Comparison of ENCODE assay signal across 1 cellular context in the genomic region with DNA sequence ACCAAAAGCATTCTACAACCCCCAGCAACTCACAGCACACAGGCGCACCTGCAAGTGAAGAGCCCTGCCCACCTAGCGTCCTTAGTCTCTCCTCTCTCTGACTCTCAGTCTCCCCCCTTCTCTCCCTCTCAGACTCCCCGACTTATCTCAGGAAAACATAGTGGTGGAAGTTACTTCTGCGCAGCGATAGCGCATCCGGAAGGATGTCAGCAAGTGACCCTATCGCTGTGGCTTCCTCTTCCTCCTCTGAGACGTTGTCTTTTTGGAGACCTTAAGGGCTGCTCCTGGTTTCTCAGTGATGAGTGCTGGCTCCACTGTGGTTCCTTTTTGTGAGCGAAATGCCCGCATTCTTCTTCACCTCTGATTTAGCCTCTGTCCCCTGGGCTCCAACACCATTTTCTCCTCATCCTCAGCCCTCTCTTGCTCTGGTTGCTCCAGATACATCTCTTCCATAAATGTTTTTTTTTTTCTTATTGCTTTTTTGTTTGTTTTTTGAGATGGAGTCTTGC.
TF ChIP-seq lines count a peak whose summit lies in the region.

No MANE protein-coding gene starts in this region.

TF ChIP-seq in K562, 482 proteins besides CTCF, POLR2A, EP300 and RAD21 (continued from another document and continues in another):
- TF ChIP-seq GATAD2B (IDR thresholded peaks at IDR 0.05; ENCODE audit: borderline replicate concordance): peak; percentile 38; the same call in 1 of the 2 replicates
- TF ChIP-seq, protein P1, sequence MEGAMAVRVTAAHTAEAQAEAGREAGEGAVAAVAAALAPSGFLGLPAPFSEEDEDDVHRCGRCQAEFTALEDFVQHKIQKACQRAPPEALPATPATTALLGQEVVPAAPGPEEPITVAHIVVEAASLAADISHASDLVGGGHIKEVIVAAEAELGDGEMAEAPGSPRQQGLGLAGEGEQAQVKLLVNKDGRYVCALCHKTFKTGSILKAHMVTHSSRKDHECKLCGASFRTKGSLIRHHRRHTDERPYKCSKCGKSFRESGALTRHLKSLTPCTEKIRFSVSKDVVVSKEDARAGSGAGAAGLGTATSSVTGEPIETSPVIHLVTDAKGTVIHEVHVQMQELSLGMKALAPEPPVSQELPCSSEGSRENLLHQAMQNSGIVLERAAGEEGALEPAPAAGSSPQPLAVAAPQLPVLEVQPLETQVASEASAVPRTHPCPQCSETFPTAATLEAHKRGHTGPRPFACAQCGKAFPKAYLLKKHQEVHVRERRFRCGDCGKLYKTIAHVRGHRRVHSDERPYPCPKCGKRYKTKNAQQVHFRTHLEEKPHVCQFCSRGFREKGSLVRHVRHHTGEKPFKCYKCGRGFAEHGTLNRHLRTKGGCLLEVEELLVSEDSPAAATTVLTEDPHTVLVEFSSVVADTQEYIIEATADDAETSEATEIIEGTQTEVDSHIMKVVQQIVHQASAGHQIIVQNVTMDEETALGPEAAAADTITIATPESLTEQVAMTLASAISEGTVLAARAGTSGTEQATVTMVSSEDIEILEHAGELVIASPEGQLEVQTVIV (CRISPR knock-in tag; IDR thresholded peaks at IDR 0.05; ENCODE audit: borderline replicate concordance): no peak
- TF ChIP-seq HDGF (IDR thresholded peaks at IDR 0.05): no peak
- TF ChIP-seq, protein P2, sequence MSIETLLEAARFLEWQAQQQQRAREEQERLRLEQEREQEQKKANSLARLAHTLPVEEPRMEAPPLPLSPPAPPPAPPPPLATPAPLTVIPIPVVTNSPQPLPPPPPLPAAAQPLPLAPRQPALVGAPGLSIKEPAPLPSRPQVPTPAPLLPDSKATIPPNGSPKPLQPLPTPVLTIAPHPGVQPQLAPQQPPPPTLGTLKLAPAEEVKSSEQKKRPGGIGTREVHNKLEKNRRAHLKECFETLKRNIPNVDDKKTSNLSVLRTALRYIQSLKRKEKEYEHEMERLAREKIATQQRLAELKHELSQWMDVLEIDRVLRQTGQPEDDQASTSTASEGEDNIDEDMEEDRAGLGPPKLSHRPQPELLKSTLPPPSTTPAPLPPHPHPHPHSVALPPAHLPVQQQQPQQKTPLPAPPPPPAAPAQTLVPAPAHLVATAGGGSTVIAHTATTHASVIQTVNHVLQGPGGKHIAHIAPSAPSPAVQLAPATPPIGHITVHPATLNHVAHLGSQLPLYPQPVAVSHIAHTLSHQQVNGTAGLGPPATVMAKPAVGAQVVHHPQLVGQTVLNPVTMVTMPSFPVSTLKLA (conservative IDR thresholded peaks at IDR 0.05): peak in 1 of 2 experiments; percentile 70; a peak in 2 of 4 replicates
- TF ChIP-seq ZNF184 (CRISPR knock-in tag; IDR thresholded peaks at IDR 0.05): no peak
- no peak for TF ChIP-seq ZNF75A (CRISPR knock-in tag; IDR thresholded peaks at IDR 0.05)
- TF ChIP-seq CHD1 (IDR thresholded peaks at IDR 0.05; ENCODE audit: low read length): no peak
- no peak for TF ChIP-seq STAT5B (CRISPR knock-in tag; IDR thresholded peaks at IDR 0.05)
- TF ChIP-seq TOE1 (IDR thresholded peaks at IDR 0.05; ENCODE audit: borderline replicate concordance): peak; percentile 52; the same call in 1 of the 2 replicates
- no peak for TF ChIP-seq TOE1 (CRISPR knock-in tag; IDR thresholded peaks at IDR 0.05; ENCODE audit: borderline replicate concordance, low read depth)
- TF ChIP-seq, protein P3, sequence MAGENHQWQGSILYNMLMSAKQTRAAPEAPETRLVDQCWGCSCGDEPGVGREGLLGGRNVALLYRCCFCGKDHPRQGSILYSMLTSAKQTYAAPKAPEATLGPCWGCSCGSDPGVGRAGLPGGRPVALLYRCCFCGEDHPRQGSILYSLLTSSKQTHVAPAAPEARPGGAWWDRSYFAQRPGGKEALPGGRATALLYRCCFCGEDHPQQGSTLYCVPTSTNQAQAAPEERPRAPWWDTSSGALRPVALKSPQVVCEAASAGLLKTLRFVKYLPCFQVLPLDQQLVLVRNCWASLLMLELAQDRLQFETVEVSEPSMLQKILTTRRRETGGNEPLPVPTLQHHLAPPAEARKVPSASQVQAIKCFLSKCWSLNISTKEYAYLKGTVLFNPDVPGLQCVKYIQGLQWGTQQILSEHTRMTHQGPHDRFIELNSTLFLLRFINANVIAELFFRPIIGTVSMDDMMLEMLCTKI (IDR thresholded peaks at IDR 0.05; ENCODE audit: partially characterized antibody): no peak
- no peak for TF ChIP-seq TSC22D4 (tag; IDR thresholded peaks at IDR 0.05)
- no peak for TF ChIP-seq PCBP1 (IDR thresholded peaks at IDR 0.05; ENCODE audit: low read depth, low read length, poor library complexity, severe bottlenecking)
- TF ChIP-seq HOXB6 (CRISPR knock-in tag; IDR thresholded peaks at IDR 0.05; ENCODE audit: borderline replicate concordance): no peak
- TF ChIP-seq, protein P4, sequence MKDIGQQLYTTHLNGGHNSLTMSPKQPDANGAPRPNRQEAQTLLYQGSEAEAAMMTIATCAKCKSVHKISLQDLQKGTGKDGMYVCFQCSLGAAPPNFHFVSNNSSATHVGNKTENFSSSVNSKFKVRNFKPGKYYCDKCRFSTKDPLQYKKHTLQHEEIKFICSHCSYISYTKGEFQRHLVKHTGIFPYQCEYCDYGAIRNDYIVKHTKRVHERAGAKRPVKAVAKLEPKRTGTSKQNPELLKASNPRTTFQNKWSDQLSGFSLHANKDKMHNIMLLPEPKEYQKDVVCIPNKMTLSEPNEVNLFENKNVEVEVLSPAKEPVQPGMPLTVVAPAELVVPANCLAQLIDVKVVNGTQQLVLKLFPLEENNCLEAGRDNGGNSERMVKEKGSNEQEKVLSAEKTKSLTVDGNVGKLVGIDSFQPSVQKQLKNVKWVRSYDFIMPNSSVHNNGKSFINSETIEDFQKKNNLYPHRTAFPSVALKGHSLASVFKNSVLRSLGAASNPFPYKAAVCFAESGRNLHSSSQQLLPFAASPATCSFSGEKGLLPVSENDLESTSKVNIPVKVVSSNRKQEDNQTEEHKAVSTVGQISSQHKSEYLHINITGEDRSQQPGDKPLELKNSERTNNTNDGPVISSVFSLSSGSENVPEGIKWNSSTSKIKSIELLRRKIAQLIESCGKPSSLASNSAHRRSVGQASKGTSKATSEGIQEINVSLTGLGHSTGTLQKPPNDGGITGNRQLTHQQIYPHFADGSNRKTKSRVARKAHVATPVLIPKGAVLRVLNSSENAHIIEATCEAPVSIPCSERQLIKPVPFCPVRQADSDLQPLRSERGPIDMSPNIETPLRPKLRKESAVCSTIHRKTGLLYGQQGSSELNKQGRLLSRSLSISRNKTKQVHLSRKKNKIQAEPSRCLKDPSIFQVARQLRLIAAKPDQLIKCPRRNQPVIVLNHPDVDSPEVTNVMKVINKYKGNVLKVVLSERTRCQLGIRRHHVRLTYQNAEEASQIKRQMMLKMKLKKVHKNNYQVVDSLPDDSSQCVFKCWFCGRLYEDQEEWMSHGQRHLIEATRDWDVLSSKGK (CRISPR knock-in tag; IDR thresholded peaks at IDR 0.05): no peak
- TF ChIP-seq ZNF217 (CRISPR knock-in tag; IDR thresholded peaks at IDR 0.05): no peak
- TF ChIP-seq ELF4 (CRISPR knock-in tag; IDR thresholded peaks at IDR 0.05): peak; percentile 91
- TF ChIP-seq PRMT5 (CRISPR knock-in tag; IDR thresholded peaks at IDR 0.05): no peak
- TF ChIP-seq SMAD2 (IDR thresholded peaks at IDR 0.05; ENCODE audit: low read depth, low read length): no peak
- TF ChIP-seq, protein P5, sequence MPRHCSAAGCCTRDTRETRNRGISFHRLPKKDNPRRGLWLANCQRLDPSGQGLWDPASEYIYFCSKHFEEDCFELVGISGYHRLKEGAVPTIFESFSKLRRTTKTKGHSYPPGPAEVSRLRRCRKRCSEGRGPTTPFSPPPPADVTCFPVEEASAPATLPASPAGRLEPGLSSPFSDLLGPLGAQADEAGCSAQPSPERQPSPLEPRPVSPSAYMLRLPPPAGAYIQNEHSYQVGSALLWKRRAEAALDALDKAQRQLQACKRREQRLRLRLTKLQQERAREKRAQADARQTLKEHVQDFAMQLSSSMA (CRISPR knock-in tag; IDR thresholded peaks at IDR 0.05): no peak
- no peak for TF ChIP-seq SIX5 (IDR thresholded peaks at IDR 0.05; ENCODE audit: borderline replicate concordance in 1 of 2, insufficient read depth in 1 of 2, low read depth in 1 of 2, low read length in 2 of 2)
- TF ChIP-seq, protein P6, sequence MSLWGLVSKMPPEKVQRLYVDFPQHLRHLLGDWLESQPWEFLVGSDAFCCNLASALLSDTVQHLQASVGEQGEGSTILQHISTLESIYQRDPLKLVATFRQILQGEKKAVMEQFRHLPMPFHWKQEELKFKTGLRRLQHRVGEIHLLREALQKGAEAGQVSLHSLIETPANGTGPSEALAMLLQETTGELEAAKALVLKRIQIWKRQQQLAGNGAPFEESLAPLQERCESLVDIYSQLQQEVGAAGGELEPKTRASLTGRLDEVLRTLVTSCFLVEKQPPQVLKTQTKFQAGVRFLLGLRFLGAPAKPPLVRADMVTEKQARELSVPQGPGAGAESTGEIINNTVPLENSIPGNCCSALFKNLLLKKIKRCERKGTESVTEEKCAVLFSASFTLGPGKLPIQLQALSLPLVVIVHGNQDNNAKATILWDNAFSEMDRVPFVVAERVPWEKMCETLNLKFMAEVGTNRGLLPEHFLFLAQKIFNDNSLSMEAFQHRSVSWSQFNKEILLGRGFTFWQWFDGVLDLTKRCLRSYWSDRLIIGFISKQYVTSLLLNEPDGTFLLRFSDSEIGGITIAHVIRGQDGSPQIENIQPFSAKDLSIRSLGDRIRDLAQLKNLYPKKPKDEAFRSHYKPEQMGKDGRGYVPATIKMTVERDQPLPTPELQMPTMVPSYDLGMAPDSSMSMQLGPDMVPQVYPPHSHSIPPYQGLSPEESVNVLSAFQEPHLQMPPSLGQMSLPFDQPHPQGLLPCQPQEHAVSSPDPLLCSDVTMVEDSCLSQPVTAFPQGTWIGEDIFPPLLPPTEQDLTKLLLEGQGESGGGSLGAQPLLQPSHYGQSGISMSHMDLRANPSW (CRISPR knock-in tag; IDR thresholded peaks at IDR 0.05): no peak
- TF ChIP-seq ZNF232 (CRISPR knock-in tag; IDR thresholded peaks at IDR 0.05): no peak
- TF ChIP-seq LCOR (CRISPR knock-in tag; IDR thresholded peaks at IDR 0.05): peak; percentile 93; the same call in 1 of the 2 replicates
- TF ChIP-seq, protein P7, sequence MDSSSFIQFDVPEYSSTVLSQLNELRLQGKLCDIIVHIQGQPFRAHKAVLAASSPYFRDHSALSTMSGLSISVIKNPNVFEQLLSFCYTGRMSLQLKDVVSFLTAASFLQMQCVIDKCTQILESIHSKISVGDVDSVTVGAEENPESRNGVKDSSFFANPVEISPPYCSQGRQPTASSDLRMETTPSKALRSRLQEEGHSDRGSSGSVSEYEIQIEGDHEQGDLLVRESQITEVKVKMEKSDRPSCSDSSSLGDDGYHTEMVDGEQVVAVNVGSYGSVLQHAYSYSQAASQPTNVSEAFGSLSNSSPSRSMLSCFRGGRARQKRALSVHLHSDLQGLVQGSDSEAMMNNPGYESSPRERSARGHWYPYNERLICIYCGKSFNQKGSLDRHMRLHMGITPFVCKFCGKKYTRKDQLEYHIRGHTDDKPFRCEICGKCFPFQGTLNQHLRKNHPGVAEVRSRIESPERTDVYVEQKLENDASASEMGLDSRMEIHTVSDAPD (CRISPR knock-in tag; IDR thresholded peaks at IDR 0.05): no peak
- TF ChIP-seq KLF13 (tag; IDR thresholded peaks at IDR 0.05; ENCODE audit: borderline replicate concordance, low read depth): no peak
- TF ChIP-seq MCM2 (IDR thresholded peaks at IDR 0.05; ENCODE audit: low read depth): no peak
- TF ChIP-seq RFX7 (CRISPR knock-in tag; IDR thresholded peaks at IDR 0.05): no peak
- TF ChIP-seq CC2D1A (IDR thresholded peaks at IDR 0.05): peak; percentile 96
- no peak for TF ChIP-seq NFIX (CRISPR knock-in tag; IDR thresholded peaks at IDR 0.05; ENCODE audit: low read depth)
- TF ChIP-seq, protein P8, sequence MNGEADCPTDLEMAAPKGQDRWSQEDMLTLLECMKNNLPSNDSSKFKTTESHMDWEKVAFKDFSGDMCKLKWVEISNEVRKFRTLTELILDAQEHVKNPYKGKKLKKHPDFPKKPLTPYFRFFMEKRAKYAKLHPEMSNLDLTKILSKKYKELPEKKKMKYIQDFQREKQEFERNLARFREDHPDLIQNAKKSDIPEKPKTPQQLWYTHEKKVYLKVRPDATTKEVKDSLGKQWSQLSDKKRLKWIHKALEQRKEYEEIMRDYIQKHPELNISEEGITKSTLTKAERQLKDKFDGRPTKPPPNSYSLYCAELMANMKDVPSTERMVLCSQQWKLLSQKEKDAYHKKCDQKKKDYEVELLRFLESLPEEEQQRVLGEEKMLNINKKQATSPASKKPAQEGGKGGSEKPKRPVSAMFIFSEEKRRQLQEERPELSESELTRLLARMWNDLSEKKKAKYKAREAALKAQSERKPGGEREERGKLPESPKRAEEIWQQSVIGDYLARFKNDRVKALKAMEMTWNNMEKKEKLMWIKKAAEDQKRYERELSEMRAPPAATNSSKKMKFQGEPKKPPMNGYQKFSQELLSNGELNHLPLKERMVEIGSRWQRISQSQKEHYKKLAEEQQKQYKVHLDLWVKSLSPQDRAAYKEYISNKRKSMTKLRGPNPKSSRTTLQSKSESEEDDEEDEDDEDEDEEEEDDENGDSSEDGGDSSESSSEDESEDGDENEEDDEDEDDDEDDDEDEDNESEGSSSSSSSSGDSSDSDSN (IDR thresholded peaks at IDR 0.05; ENCODE audit: borderline replicate concordance in 1 of 2, low read depth in 2 of 2, low read length in 2 of 2): no peak
- no peak for TF ChIP-seq CAMTA2 (CRISPR knock-in tag; conservative IDR thresholded peaks at IDR 0.05)
- no peak for TF ChIP-seq SREBF2 (CRISPR knock-in tag; IDR thresholded peaks at IDR 0.05)
- no peak for TF ChIP-seq BRF1 (IDR thresholded peaks at IDR 0.05; ENCODE audit: borderline replicate concordance, extremely low read depth, insufficient read length)
- no peak for TF ChIP-seq RBM22 (IDR thresholded peaks at IDR 0.05; ENCODE audit: low read depth, low read length, poor library complexity, severe bottlenecking)
- TF ChIP-seq PRPF4 (IDR thresholded peaks at IDR 0.05; ENCODE audit: insufficient read depth, low read depth, low read length, poor library complexity, severe bottlenecking): no peak
- TF ChIP-seq, protein P9, sequence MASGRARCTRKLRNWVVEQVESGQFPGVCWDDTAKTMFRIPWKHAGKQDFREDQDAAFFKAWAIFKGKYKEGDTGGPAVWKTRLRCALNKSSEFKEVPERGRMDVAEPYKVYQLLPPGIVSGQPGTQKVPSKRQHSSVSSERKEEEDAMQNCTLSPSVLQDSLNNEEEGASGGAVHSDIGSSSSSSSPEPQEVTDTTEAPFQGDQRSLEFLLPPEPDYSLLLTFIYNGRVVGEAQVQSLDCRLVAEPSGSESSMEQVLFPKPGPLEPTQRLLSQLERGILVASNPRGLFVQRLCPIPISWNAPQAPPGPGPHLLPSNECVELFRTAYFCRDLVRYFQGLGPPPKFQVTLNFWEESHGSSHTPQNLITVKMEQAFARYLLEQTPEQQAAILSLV (tag; IDR thresholded peaks at IDR 0.05): no peak
- TF ChIP-seq PHTF2 (CRISPR knock-in tag; IDR thresholded peaks at IDR 0.05): no peak
- no peak for TF ChIP-seq CHD2 (IDR thresholded peaks at IDR 0.05; ENCODE audit: low read depth, low read length)
- no peak for TF ChIP-seq SLC30A9 (CRISPR knock-in tag; IDR thresholded peaks at IDR 0.05)
- no peak for TF ChIP-seq ZNF780A (CRISPR knock-in tag; IDR thresholded peaks at IDR 0.05)
- TF ChIP-seq NCOA6 (IDR thresholded peaks at IDR 0.05): no peak
- TF ChIP-seq, protein P10, sequence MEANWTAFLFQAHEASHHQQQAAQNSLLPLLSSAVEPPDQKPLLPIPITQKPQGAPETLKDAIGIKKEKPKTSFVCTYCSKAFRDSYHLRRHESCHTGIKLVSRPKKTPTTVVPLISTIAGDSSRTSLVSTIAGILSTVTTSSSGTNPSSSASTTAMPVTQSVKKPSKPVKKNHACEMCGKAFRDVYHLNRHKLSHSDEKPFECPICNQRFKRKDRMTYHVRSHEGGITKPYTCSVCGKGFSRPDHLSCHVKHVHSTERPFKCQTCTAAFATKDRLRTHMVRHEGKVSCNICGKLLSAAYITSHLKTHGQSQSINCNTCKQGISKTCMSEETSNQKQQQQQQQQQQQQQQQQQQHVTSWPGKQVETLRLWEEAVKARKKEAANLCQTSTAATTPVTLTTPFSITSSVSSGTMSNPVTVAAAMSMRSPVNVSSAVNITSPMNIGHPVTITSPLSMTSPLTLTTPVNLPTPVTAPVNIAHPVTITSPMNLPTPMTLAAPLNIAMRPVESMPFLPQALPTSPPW (CRISPR knock-in tag; IDR thresholded peaks at IDR 0.05): peak; percentile 97
- no peak for TF ChIP-seq ZSCAN32 (CRISPR knock-in tag; IDR thresholded peaks at IDR 0.05)
